In the genomic region with DNA sequence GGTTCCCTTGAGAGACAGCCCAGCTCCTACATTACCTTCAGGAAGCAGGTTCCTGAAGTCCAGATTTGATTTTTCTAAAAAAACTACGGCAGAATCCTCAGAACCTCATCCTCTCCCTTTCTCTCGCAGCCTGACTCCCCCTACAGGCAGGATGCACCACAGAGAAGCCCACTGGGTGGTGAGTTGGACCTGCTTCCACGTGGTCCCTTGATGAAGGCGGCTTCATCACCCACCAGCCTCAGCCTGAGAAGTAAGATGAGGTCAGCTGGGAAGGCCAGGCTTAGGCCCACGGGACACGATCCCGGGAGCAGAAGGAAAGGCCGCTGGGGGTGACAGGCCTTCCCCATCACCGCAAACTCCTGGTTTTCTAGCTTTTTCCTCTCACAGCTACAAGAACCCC, we compare ENCODE assay signal across 11 cellular contexts.
A peak's percentile ranks its signal among the peaks of the same experiment; 100 is the strongest.
DNase-seq lines count a peak whose midpoint lies in the region; ATAC-seq, FAIRE-seq and TF ChIP-seq lines count a peak whose summit lies in the region.
"Had no signal": no experiment of that assay in that cellular context is flagged by ENCODE, and none has a peak within 500 bp of the region (broad histone marks: within the 10 kb centered on the region; RNA-seq: fewer than 3 reads in every experiment).

No MANE protein-coding gene starts in this region.

- no peak overlapping the region for H2AK5ac ChIP-seq in neuronal stem cell (ENCODE audit: low read depth, low read length)

- H3K9ac ChIP-seq in Loucy (ENCODE audit: low read depth, low read length, poor library complexity, severe bottlenecking), result no peak overlapping the region
- H3K9ac ChIP-seq in neuronal stem cell (ENCODE audit: low read depth, low read length, poor library complexity), result no peak overlapping the region

- H3K9me3 ChIP-seq in Loucy (ENCODE audit: insufficient read depth, low read depth, low read length), result no peaks in the 10 kb centered on the region
- peaks cover 0 to 2% of the 10 kb centered on the region in 2 donors for H3K9me3 ChIP-seq in neuronal stem cell (replicated peaks in 1 of 2; ENCODE audit: control insufficient read depth in 2 of 2, insufficient read depth in 1 of 2, low read depth in 1 of 2, low read length in 2 of 2)

- no peaks in the 10 kb centered on the region for H4K20me1 ChIP-seq in Loucy (ENCODE audit: insufficient read depth, low read length, poor library complexity, severe bottlenecking)

- peaks cover 8% of the 10 kb centered on the region for H3K79me1 ChIP-seq in neuronal stem cell (ENCODE audit: low read depth, low read length)

- H4K8ac ChIP-seq in neuronal stem cell (ENCODE audit: low read depth, low read length), result no peak overlapping the region

- H3K9me2 ChIP-seq in Loucy (replicated peaks; ENCODE audit: low read depth, low read length), result no peaks in the 10 kb centered on the region

- H3K36me3 ChIP-seq in Loucy (ENCODE audit: insufficient read depth, low read length) (peaks cover 95% of the 10 kb centered on the region; the same call in 1 of the 2 replicates), neuronal stem cell (replicated peaks in 1 of 2; ENCODE audit: control insufficient read depth in 2 of 2, insufficient read depth in 2 of 2, low read length in 2 of 2) (peaks cover 60 to 96% of the 10 kb centered on the region in 2 donors)

- H3K14ac ChIP-seq in neuronal stem cell (ENCODE audit: low read length), result no peak overlapping the region

- H3K4me3 ChIP-seq in Loucy (ENCODE audit: low read length, poor library complexity, severe bottlenecking) (no peak overlapping the region), neuronal stem cell (ENCODE audit: low read length in 2 of 2) (no peak overlapping the region)

- intact Hi-C loops in posterior vena cava (cut with DNase I), result no loop called here

- TF ChIP-seq CTCF in D721Med (IDR thresholded peaks at IDR 0.05; ENCODE audit: insufficient read depth, missing control alignments), result peak; percentile 5
- peak; percentile 55; the same call in 1 of the 2 replicates for TF ChIP-seq CTCF in Loucy (conservative IDR thresholded peaks at IDR 0.05; ENCODE audit: low read length)

- H3K27ac ChIP-seq in neuronal stem cell (replicated peaks; ENCODE audit: low read length), result no peak overlapping the region

- H3F3A ChIP-seq in Loucy (ENCODE audit: low read depth), result no peaks in the 10 kb centered on the region

- H2BK12ac ChIP-seq in neuronal stem cell (ENCODE audit: low read length), result no peak overlapping the region

- H3K4me1 ChIP-seq in Loucy (ENCODE audit: insufficient read depth, low read length, poor library complexity, severe bottlenecking) (no peaks in the 10 kb centered on the region), neuronal stem cell (ENCODE audit: control insufficient read depth in 2 of 2, insufficient read depth in 1 of 2, low read depth in 1 of 2, low read length in 2 of 2) (no peaks in the 10 kb centered on the region)

- DNase-seq in D721Med (ENCODE audit: insufficient read length, low spot score) (no peak), dermis blood vessel endothelial cell (peak; percentile 43), neuronal stem cell (ENCODE audit: low spot score) (no peak), posterior vena cava (ENCODE audit: low spot score) (no peak), UCSD-AML1 (lab: John Stamatoyannopoulos, UW; ENCODE audit: unreplicated experiment) (no peak)
- DNase-seq: Calu3, caudate nucleus, NCI-H748 treated with DMSO at 0.1 percent for 48 hours had no signal

- H4K91ac ChIP-seq in neuronal stem cell (ENCODE audit: low read depth, low read length, poor library complexity), result no peak overlapping the region

- no peak overlapping the region for H2BK120ac ChIP-seq in neuronal stem cell (ENCODE audit: low read depth, low read length)

- peak overlapping the region; percentile 61 for H3K23ac ChIP-seq in neuronal stem cell (ENCODE audit: low read depth, low read length, poor library complexity)

- H3K18ac ChIP-seq in neuronal stem cell (ENCODE audit: low read length), result peak overlapping the region; percentile 48

- H2BK5ac ChIP-seq in neuronal stem cell (ENCODE audit: low read length), result no peak overlapping the region

- H3K4me2 ChIP-seq in Loucy (ENCODE audit: low read depth, low read length, poor library complexity, severe bottlenecking) (no peak overlapping the region), neuronal stem cell (ENCODE audit: insufficient read depth, low read length, poor library complexity, severe bottlenecking) (no peak overlapping the region)

- no peaks in the 10 kb centered on the region for H3K27me3 ChIP-seq in Loucy (ENCODE audit: insufficient read depth, low read length, poor library complexity, severe bottlenecking)
- H3K27me3 ChIP-seq in neuronal stem cell (ENCODE audit: control insufficient read depth in 3 of 3, insufficient read depth in 3 of 3, low read depth in 1 of 3, low read length in 3 of 3), result no peaks in the 10 kb centered on the region

- no peak for FAIRE-seq in D721Med (lab: Jason Lieb, UNC)

- no CpG with 5 or more reads among the region's 9 CpGs for WGBS in neuronal stem cell (ENCODE audit: extremely low coverage in 2 of 2, insufficient read length in 2 of 2, insufficient replicate concordance in 1 of 2), 2 donors

- H3K79me2 ChIP-seq in Loucy (ENCODE audit: insufficient read depth, low read length), result no peaks in the 10 kb centered on the region

- H2BK15ac ChIP-seq in neuronal stem cell (ENCODE audit: low read length), result no peak overlapping the region

- ATAC-seq in HG03442 (IDR thresholded peaks at IDR 0.05; ENCODE audit: unreplicated experiment), result no peak
- no peak for ATAC-seq in HG02642 (IDR thresholded peaks at IDR 0.05; ENCODE audit: poor library complexity, unreplicated experiment)

- H3K4ac ChIP-seq in neuronal stem cell (ENCODE audit: low read length), result no peak overlapping the region

- H2AFZ ChIP-seq in Loucy (ENCODE audit: low read length) (no peak overlapping the region), neuronal stem cell (ENCODE audit: low read length) (no peak overlapping the region)
